In genomic region chr12:56978397-56979138, GRCh38 we compare ENCODE assay signal across 30 cellular contexts. TPM values are rescaled to one million over a fixed set of nuclear protein-coding genes. Genes with fewer than 3 reads are reported as not detected.
"Had no signal": no experiment of that assay in that cellular context is flagged by ENCODE, and none has a peak within 500 bp of the region (broad histone marks: within the 10 kb centered on the region; RNA-seq: fewer than 3 reads in every experiment).

No MANE protein-coding gene starts in this region.

- H3K9me3 Mint-ChIP-seq: activated CD4-positive, alpha-beta memory T cell treated with anti-CD3 and anti-CD28 coated beads, Interleukin-2, amount 10 ng/mL, durations not matched to agents 7 days and 5 days; activated CD4-positive, alpha-beta T cell treated with anti-CD3 and anti-CD28 coated beads, Interleukin-2, amount 10 ng/mL, durations not matched to agents 7 days and 5 days; activated naive CD4-positive, alpha-beta T cell treated with anti-CD3 and anti-CD28 coated beads for 36 hours; activated T-helper 17 cell treated with anti-CD3 and anti-CD28 coated beads, Interleukin-2, amount 50 U/mL, for 72 hours; T-cell had no signal

- DNase-seq: activated B cell treated with CpG ODN at 0.5 μM for 24 hours; activated CD4-positive, alpha-beta memory T cell treated with anti-CD3 and anti-CD28 coated beads, Interleukin-2, amount 10 ng/mL, durations not matched to agents 7 days and 5 days; activated CD4-positive, alpha-beta T cell treated with anti-CD3 and anti-CD28 coated beads for 1 hour; activated CD4-positive, alpha-beta T cell treated with anti-CD3 and anti-CD28 coated beads, Interleukin-2, amount 10 ng/mL, durations not matched to agents 7 days and 5 days; activated gamma-delta T cell; activated naive CD4-positive, alpha-beta T cell treated with anti-CD3 and anti-CD28 coated beads for 36 hours; activated T-cell treated with anti-CD3 and anti-CD28 coated beads for 4 hours; activated T-cell treated with anti-CD3 and anti-CD28 coated beads, Interleukin-2, amount 50 U/mL, for 48 hours; amygdala; MG63; NCI-H1105 treated with DMSO at 0.1 percent for 48 hours; NCI-H1436 treated with DMSO at 0.1 percent for 48 hours; NCI-H187; NCI-H2081; NCI-H510A treated with DMSO at 0.1 percent for 48 hours; NCI-H69; NK-92 treated with Interleukin-12 subunit alpha and Interleukin-12 subunit beta, amount 100 ng/mL, for 24 hours; OCI-M1; RPMI8226; T-cell; T-helper 2 cell; T1000 had no signal

- H3K4me1 Mint-ChIP-seq: activated B cell treated with CpG ODN at 0.5 μM for 24 hours; activated CD4-positive, alpha-beta memory T cell treated with anti-CD3 and anti-CD28 coated beads, Interleukin-2, amount 10 ng/mL, durations not matched to agents 7 days and 5 days; activated CD4-positive, alpha-beta T cell treated with anti-CD3 and anti-CD28 coated beads, Interleukin-2, amount 10 ng/mL, durations not matched to agents 7 days and 5 days; activated T-helper 17 cell treated with anti-CD3 and anti-CD28 coated beads, Interleukin-2, amount 50 U/mL, for 72 hours; brain; T-cell had no signal

- ATAC-seq: activated T-helper 17 cell treated with anti-CD3 and anti-CD28 coated beads, Interleukin-2, amount 50 U/mL, for 72 hours; Panc1; Right ventricle myocardium inferior; T-cell had no signal

- H3K36me3 Mint-ChIP-seq: activated naive CD8-positive, alpha-beta T cell had no signal

- H3K27ac Mint-ChIP-seq: activated B cell treated with CpG ODN at 0.5 μM for 24 hours; activated CD4-positive, alpha-beta memory T cell treated with anti-CD3 and anti-CD28 coated beads, Interleukin-2, amount 10 ng/mL, durations not matched to agents 7 days and 5 days; activated CD4-positive, alpha-beta T cell treated with anti-CD3 and anti-CD28 coated beads, Interleukin-2, amount 10 ng/mL, durations not matched to agents 7 days and 5 days; activated naive CD4-positive, alpha-beta T cell treated with anti-CD3 and anti-CD28 coated beads for 36 hours; activated naive CD8-positive, alpha-beta T cell; activated T-helper 17 cell treated with anti-CD3 and anti-CD28 coated beads, Interleukin-2, amount 50 U/mL, for 72 hours; brain; T-cell had no signal

- H3K27me3 Mint-ChIP-seq: activated B cell treated with CpG ODN at 0.5 μM for 24 hours; activated CD4-positive, alpha-beta memory T cell treated with anti-CD3 and anti-CD28 coated beads, Interleukin-2, amount 10 ng/mL, durations not matched to agents 7 days and 5 days; activated CD4-positive, alpha-beta T cell treated with anti-CD3 and anti-CD28 coated beads, Interleukin-2, amount 10 ng/mL, durations not matched to agents 7 days and 5 days; activated naive CD8-positive, alpha-beta T cell; activated T-helper 17 cell treated with anti-CD3 and anti-CD28 coated beads, Interleukin-2, amount 50 U/mL, for 72 hours; T-cell had no signal

- FAIRE-seq: astrocyte, TTC549 had no signal

- H3K4me3 Mint-ChIP-seq: activated B cell treated with CpG ODN at 0.5 μM for 24 hours; activated CD4-positive, alpha-beta memory T cell treated with anti-CD3 and anti-CD28 coated beads, Interleukin-2, amount 10 ng/mL, durations not matched to agents 7 days and 5 days; activated CD4-positive, alpha-beta T cell treated with anti-CD3 and anti-CD28 coated beads, Interleukin-2, amount 10 ng/mL, durations not matched to agents 7 days and 5 days; activated naive CD4-positive, alpha-beta T cell treated with anti-CD3 and anti-CD28 coated beads for 36 hours; activated naive CD8-positive, alpha-beta T cell; activated T-helper 17 cell treated with anti-CD3 and anti-CD28 coated beads, Interleukin-2, amount 50 U/mL, for 72 hours; brain; T-cell had no signal

RNA-seq across cellular contexts. Expression of gene RDH16, which starts 21.2 kb away (rescaled TPM):
- total RNA-seq: Right ventricle myocardium inferior had no signal

RNA-seq across cellular contexts. Expression of gene TAC3, which starts 37.8 kb away (rescaled TPM):
- total RNA-seq: activated B cell treated with CpG ODN at 0.5 μM for 24 hours; activated CD4-positive, alpha-beta memory T cell treated with anti-CD3 and anti-CD28 coated beads, Interleukin-2, amount 10 ng/mL, durations not matched to agents 7 days and 5 days; Right ventricle myocardium inferior had no signal

RNA-seq across cellular contexts. Expression of gene SDR9C7, which starts 44.4 kb away (rescaled TPM):
- total RNA-seq: activated B cell treated with CpG ODN at 0.5 μM for 24 hours; activated CD4-positive, alpha-beta memory T cell treated with anti-CD3 and anti-CD28 coated beads, Interleukin-2, amount 10 ng/mL, durations not matched to agents 7 days and 5 days; activated CD4-positive, alpha-beta T cell treated with anti-CD3 and anti-CD28 coated beads, Interleukin-2, amount 10 ng/mL, durations not matched to agents 7 days and 5 days; activated CD8-positive, alpha-beta memory T cell treated with anti-CD3 and anti-CD28 coated beads for 36 hours; activated naive CD4-positive, alpha-beta T cell treated with anti-CD3 and anti-CD28 coated beads for 36 hours; activated T-helper 17 cell treated with anti-CD3 and anti-CD28 coated beads, Interleukin-2, amount 50 U/mL, for 72 hours; astrocyte; Right ventricle myocardium inferior; T-cell had no signal
